In the genomic region with DNA sequence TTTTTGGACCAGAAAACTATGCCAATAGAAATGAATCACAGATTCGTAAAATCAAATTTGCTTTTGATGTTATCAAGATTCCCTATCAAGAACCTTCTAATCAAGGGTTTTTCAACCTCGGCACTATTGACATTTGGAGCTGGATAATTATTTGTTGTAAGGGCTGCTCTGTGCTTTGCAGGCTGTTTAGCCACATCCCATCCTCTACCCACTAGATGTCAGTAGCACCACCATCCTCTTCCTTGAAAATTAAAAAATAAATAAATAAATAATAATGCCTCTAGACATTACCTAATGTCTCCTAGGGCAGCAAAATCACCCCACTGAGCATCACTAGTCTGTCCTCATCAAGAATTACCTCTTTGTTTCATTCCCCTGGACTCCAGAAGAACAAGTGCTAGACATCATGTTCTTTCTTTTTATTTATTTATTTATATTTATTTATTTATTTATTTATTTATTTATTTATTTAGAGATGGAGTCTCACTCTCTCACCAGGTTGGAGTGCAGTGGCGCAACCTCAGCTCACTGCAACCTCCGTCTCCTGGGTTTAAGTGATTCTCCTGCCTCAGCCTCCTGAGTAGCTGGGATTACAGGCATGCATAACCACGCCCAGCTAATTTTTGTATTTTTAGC, we compare ENCODE assay signal across 11 cellular contexts.
DNase-seq lines count a peak whose midpoint lies in the region; FAIRE-seq and TF ChIP-seq lines count a peak whose summit lies in the region.
"Had no signal": no experiment of that assay in that cellular context is flagged by ENCODE, and none has a peak within 500 bp of the region (broad histone marks: within the 10 kb centered on the region; RNA-seq: fewer than 3 reads in every experiment).

No MANE protein-coding gene starts in this region.

- intact Hi-C loops in spleen (cut with DNase I; ENCODE audit: low total_unique reads) = no loop called here

- in situ Hi-C loops in astrocyte of the spinal cord (cut with HindIII; ENCODE audit: low sequenced_read_pairs) = no loop called here

- 77 to 85% (median 84%) methylated on average over 5 of the region's 5 CpGs for WGBS in spleen, 5 donors

- FAIRE-seq in frontal cortex (lab: Jason Lieb, UNC) = no peak

- H3K36me3 ChIP-seq in spleen = no peaks in the 10 kb centered on the region
- H3K36me3 ChIP-seq: left lung had no signal

- H3K4me3 ChIP-seq in astrocyte of the spinal cord (ENCODE audit: low read depth, low read length) = no peak overlapping the region
- H3K4me3 ChIP-seq in spleen = no peak overlapping the region
- H3K4me3 ChIP-seq: left lung had no signal

- H3K27ac ChIP-seq in spleen = no peak overlapping the region
- H3K27ac ChIP-seq: left lung had no signal

- peaks cover 0 to under 1% (median 0%) of the 10 kb centered on the region in 8 donors for H3K9me3 ChIP-seq in spleen

- no peak for TF ChIP-seq POLR2A in spleen (IDR thresholded peaks at IDR 0.05)

- TF ChIP-seq CTCF in AG09319 (IDR thresholded peaks at IDR 0.05; ENCODE audit: low read depth, low read length) (peak; percentile 43), astrocyte of the spinal cord (IDR thresholded peaks at IDR 0.05; ENCODE audit: low read depth, low read length) (peak; percentile 67), spleen (IDR thresholded peaks at IDR 0.05 in 8 of 11, conservative IDR thresholded peaks at IDR 0.05 in 3 of 11) (no peak)

- DNase-seq in AG09319 (ENCODE audit: extremely low read depth, low read depth) (no peak), HPDE6-E6E7 (ENCODE audit: extremely low spot score) (peak; percentile 14), astrocyte of the spinal cord (ENCODE audit: low read depth, low spot score) (peak; percentile 61), kidney glomerular epithelial cell (lab: John Stamatoyannopoulos, UW) (peak; percentile 56), frontal cortex (ENCODE audit: low spot score in 2 of 2) (no peak), spleen (no peak), NCI-H187 (lab: John Stamatoyannopoulos, UW) (no peak)
- no peak for DNase-seq in stimulated activated CD4-positive, alpha-beta T cell treated with anti-CD3 and anti-CD28 coated beads, Interleukin-1b, Interleukin-23, amount 100 ng/mL, for 48 hours
- DNase-seq: activated T-cell treated with anti-CD3 and anti-CD28 coated beads, Interleukin-2, amount 50 U/mL, for 72 hours; left lung; T-helper 9 cell had no signal

- H3K27me3 ChIP-seq in spleen (replicated peaks in 1 of 7) = no peaks in the 10 kb centered on the region
- H3K27me3 ChIP-seq: left lung had no signal

- H3K4me1 ChIP-seq in spleen = no peaks in the 10 kb centered on the region
- H3K4me1 ChIP-seq: left lung had no signal

Comparison
In these comparisons a context has a peak if more than half of its experiments do, and no peak if none do; other contexts are left out.
1. DNase-seq: peak in HPDE6-E6E7 (single experiment), astrocyte of the spinal cord (single experiment) and kidney glomerular epithelial cell (single experiment); none in AG09319 (single experiment), frontal cortex (0 of 2), spleen (single experiment), NCI-H187 (0 of 2) and stimulated activated CD4-positive, alpha-beta T cell treated with anti-CD3 and anti-CD28 coated beads, Interleukin-1b, Interleukin-23, amount 100 ng/mL, for 48 hours (single experiment).
2. CTCF ChIP-seq: peak in AG09319 (single experiment) and astrocyte of the spinal cord (single experiment); none in spleen (0 of 11).